8 cellular contexts compared by ENCODE assay signal in the genomic region with DNA sequence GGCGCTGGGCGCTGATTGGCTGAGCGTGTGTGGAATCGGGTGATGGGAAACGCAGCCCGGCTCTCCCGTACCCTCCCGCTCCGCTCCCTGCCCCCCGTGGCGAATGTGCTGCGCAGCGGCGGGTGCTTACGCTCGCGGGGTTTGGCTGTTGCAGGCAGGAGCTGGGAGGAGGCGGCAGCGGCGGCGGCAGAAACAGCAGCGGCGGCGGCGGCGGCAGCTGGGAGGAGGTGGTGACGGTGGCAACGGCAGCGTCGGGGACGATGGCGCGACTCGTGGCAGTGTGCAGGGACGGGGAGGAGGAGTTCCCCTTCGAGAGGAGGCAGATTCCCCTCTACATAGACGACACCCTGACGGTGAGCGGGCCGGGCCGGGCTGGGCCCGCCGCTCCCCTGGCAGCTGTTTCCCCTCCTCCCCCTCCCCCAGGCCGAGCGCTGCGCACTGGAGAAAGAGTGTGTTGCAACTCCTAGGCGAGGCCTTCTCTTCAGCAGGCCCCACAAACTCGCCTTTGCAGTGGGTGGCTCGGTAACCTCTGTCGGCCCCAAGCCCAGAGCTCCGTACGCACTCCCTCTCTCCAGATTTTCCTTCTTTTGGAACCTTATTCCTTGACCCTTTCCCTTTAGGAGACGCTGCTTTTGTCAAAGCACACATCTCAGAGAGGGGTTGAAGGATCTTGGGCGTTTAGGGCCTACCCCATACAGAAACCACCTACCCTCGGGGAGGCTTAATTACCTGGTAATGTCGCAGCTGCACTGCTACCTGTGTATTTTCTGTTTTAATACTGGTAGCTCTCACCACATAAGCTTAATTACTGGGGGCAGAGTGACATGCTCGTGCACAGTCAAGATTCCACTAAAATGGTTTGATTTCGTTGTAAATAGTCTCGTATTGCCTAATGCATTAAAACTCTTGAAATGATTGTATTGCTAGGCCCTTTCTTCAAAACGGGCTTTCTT. TPM values are rescaled to one million over a fixed set of nuclear protein-coding genes. Genes with fewer than 3 reads are reported as not detected.
DNase-seq lines count a peak whose midpoint lies in the region; ATAC-seq and TF ChIP-seq lines count a peak whose summit lies in the region.

No MANE protein-coding gene starts in this region.

- H3K79me2 ChIP-seq in SK-N-SH (ENCODE audit: insufficient read depth): peaks cover 85% of the 10 kb centered on the region

- no peaks in the 10 kb centered on the region for H3K27me3 Mint-ChIP-seq in activated naive CD8-positive, alpha-beta T cell treated with anti-CD3 and anti-CD28 coated beads for 36 hours

- H2AFZ ChIP-seq in SK-N-SH (ENCODE audit: low read depth): no peak overlapping the region

- no peaks in the 10 kb centered on the region for H3K9me3 Mint-ChIP-seq in activated naive CD8-positive, alpha-beta T cell treated with anti-CD3 and anti-CD28 coated beads for 36 hours

- ATAC-seq in HG02588 (IDR thresholded peaks at IDR 0.05; ENCODE audit: unreplicated experiment): peak; percentile 58

- POLR2A ChIA-PET in SK-N-SH (lab: Yijun Ruan, JAX): interaction anchor here (0.6 to 4.8 kb wide), 7 partner anchors 9 to 86 kb away, joined by 3 to 37 read pairs (median 3); a partner anchor contains a TSS

- no peaks in the 10 kb centered on the region for H3K9me3 ChIP-seq in SK-N-SH
- H3K9me3 ChIP-seq in ovary: no peaks in the 10 kb centered on the region
- no peaks in the 10 kb centered on the region for H3K9me3 ChIP-seq in thymus (ENCODE audit: control insufficient read depth)

- peaks cover 48% of the 10 kb centered on the region for H4K20me1 ChIP-seq in SK-N-SH (ENCODE audit: insufficient read depth)

- DNase-seq in GM10266 (ENCODE audit: extremely low spot score): peak; percentile 97
- peak; percentile 94 for DNase-seq in NCI-H1092 (lab: John Stamatoyannopoulos, UW)
- peak; percentile 98 for DNase-seq in SK-N-SH
- DNase-seq in activated naive CD8-positive, alpha-beta T cell treated with anti-CD3 and anti-CD28 coated beads for 36 hours: peak; percentile 98
- peak; percentile 91 to 99 (median 98) for DNase-seq in head of caudate nucleus
- peak; percentile 96 to 99 (median 97) for DNase-seq in ovary

- H3K27me3 ChIP-seq in SK-N-SH (ENCODE audit: insufficient read depth) (no peaks in the 10 kb centered on the region), ovary (no peaks in the 10 kb centered on the region), thymus (ENCODE audit: control insufficient read depth, insufficient read depth) (no peaks in the 10 kb centered on the region)

- H3K4me3 ChIP-seq in SK-N-SH (ENCODE audit: low read depth in 2 of 2, low read length in 1 of 2) (peak overlapping the region; percentile 74 to 79), ovary (peak overlapping the region; percentile 87), thymus (ENCODE audit: low read length) (peak overlapping the region; percentile 97)

- WGBS in SK-N-SH (ENCODE audit: low lambda C conversion rate): 2% methylated on average over 29 of the region's 60 CpGs
- 0% methylated on average over 49 to 60 of the region's 60 CpGs for WGBS in ovary, 3 donors
- under 1% methylated on average over 60 of the region's 60 CpGs for WGBS in thymus

- H3K9me2 ChIP-seq in SK-N-SH: no peaks in the 10 kb centered on the region

- H3F3A ChIP-seq in SK-N-SH (replicated peaks; ENCODE audit: insufficient read depth): peaks cover 29% of the 10 kb centered on the region

- no peak for TF ChIP-seq RAD21 in SK-N-SH (IDR thresholded peaks at IDR 0.05; ENCODE audit: low read length)

- peaks cover 4 to 9% of the 10 kb centered on the region in 2 experiments; a peak in 2 of 4 replicates for H3K4me1 ChIP-seq in SK-N-SH (ENCODE audit: control insufficient read depth in 1 of 2, insufficient read depth in 2 of 2, low read depth in 1 of 2, low read length in 1 of 2)
- H3K4me1 ChIP-seq in ovary (ENCODE audit: insufficient read depth): peaks cover 9% of the 10 kb centered on the region
- peaks cover 6% of the 10 kb centered on the region for H3K4me1 ChIP-seq in thymus (ENCODE audit: control insufficient read depth, insufficient read depth, low read length)

- H3K4me3 Mint-ChIP-seq in activated naive CD8-positive, alpha-beta T cell treated with anti-CD3 and anti-CD28 coated beads for 36 hours: peak overlapping the region; percentile 91

- intact Hi-C loops in head of caudate nucleus (cut with DNase I) (loop anchor here (1.0 to 10.0 kb wide), 2 partner anchors 56 to 61 kb away; a partner anchor contains a TSS), ovary (cut with DNase I) (no loop called here)

- H3K36me3 Mint-ChIP-seq in activated naive CD8-positive, alpha-beta T cell treated with anti-CD3 and anti-CD28 coated beads for 36 hours: peaks cover 39% of the 10 kb centered on the region

- no peak for TF ChIP-seq CTCF in GM10266 (IDR thresholded peaks at IDR 0.05; ENCODE audit: control insufficient read depth, insufficient read depth, low read depth, missing control alignments)
- no peak for TF ChIP-seq CTCF in SK-N-SH (IDR thresholded peaks at IDR 0.05)
- peak in 1 of 3 donors; percentile 7 for TF ChIP-seq CTCF in ovary (IDR thresholded peaks at IDR 0.05)

- peaks cover 31% of the 10 kb centered on the region for H3K4me1 Mint-ChIP-seq in activated naive CD8-positive, alpha-beta T cell treated with anti-CD3 and anti-CD28 coated beads for 36 hours

- TF ChIP-seq EP300 in SK-N-SH (IDR thresholded peaks at IDR 0.05; ENCODE audit: borderline replicate concordance in 1 of 2, low read depth in 1 of 2, low read length in 1 of 2) (peak; percentile 70 to 96; a peak in 3 of 4 replicates), ovary (IDR thresholded peaks at IDR 0.05) (no peak)

- CTCF ChIA-PET in SK-N-SH (lab: Yijun Ruan, JAX): interaction anchor here (0.8 to 3.0 kb wide), 7 partner anchors 11 to 80 kb away, joined by 3 to 16 read pairs (median 3); a partner anchor contains a TSS

- peak overlapping the region; percentile 97 for H3K4me2 ChIP-seq in SK-N-SH

- peak; percentile 81 for TF ChIP-seq POLR2A in ovary (IDR thresholded peaks at IDR 0.05)

- H3K27ac Mint-ChIP-seq in activated naive CD8-positive, alpha-beta T cell treated with anti-CD3 and anti-CD28 coated beads for 36 hours: peak overlapping the region; percentile 94

- H3K27ac ChIP-seq in SK-N-SH (ENCODE audit: low read depth in 2 of 2, low read length in 1 of 2) (peak overlapping the region; percentile 72 to 86), ovary (peak overlapping the region; percentile 94 to 99), thymus (ENCODE audit: low read depth) (peak overlapping the region; percentile 83)

- H3K9ac ChIP-seq in SK-N-SH: peak overlapping the region; percentile 88

- H3K36me3 ChIP-seq in SK-N-SH (replicated peaks in 1 of 2; ENCODE audit: control insufficient read depth in 1 of 2, insufficient read depth in 2 of 2, low read length in 1 of 2): peaks cover 11 to 19% of the 10 kb centered on the region in 2 experiments
- no peaks in the 10 kb centered on the region for H3K36me3 ChIP-seq in ovary
- H3K36me3 ChIP-seq in thymus (ENCODE audit: control insufficient read depth, insufficient read depth): no peaks in the 10 kb centered on the region

TF ChIP-seq in SK-N-SH, 30 proteins besides CTCF, POLR2A, EP300 and RAD21 (continues in another document):
- TF ChIP-seq RXRA (IDR thresholded peaks at IDR 0.05; ENCODE audit: borderline replicate concordance, low read depth) (no peak), NFIC (IDR thresholded peaks at IDR 0.05; ENCODE audit: borderline replicate concordance) (no peak)
- TF ChIP-seq, protein P1, sequence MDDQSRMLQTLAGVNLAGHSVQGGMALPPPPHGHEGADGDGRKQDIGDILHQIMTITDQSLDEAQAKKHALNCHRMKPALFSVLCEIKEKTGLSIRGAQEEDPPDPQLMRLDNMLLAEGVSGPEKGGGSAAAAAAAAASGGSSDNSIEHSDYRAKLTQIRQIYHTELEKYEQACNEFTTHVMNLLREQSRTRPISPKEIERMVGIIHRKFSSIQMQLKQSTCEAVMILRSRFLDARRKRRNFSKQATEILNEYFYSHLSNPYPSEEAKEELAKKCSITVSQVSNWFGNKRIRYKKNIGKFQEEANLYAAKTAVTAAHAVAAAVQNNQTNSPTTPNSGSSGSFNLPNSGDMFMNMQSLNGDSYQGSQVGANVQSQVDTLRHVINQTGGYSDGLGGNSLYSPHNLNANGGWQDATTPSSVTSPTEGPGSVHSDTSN (IDR thresholded peaks at IDR 0.05): 0 out of 2 replicates have a peak, but pooled peaks have one; percentile 15

RNA-seq across cellular contexts. Expression of a gene that starts 1.0 kb away (rescaled TPM):
- polyA plus RNA-seq in SK-N-SH (2012; rRNA removed): 74.5 and 79.3 TPM in 2 replicates
- 60.0 and 61.0 TPM in 2 replicates for polyA plus RNA-seq in SK-N-SH (2012; cell fraction: cytosol; rRNA removed)
- 92.6 and 156 TPM in 2 replicates for polyA plus RNA-seq in SK-N-SH (2012; cell fraction: nucleus; rRNA removed)
- 10 to 100 TPM; 72.8 to 74.6 TPM for total RNA-seq in activated naive CD8-positive, alpha-beta T cell treated with anti-CD3 and anti-CD28 coated beads for 36 hours
- 10 to 100 TPM; 45.1 to 92.1 (median 66.2) TPM for total RNA-seq in ovary
- polyA plus RNA-seq in ovary: 10 to 100 TPM; 52.4 to 86.2 TPM
- 119 TPM for polyA plus RNA-seq in thymus

RNA-seq across cellular contexts. Expression of a gene that starts 11.0 kb away (rescaled TPM):
- 10.1 and 11.2 TPM in 2 replicates for polyA plus RNA-seq in SK-N-SH (2012; rRNA removed)
- polyA plus RNA-seq in SK-N-SH (2012; cell fraction: cytosol; rRNA removed): 12.4 and 14.1 TPM in 2 replicates
- polyA plus RNA-seq in SK-N-SH (2012; cell fraction: nucleus; rRNA removed): 4.4 and 6.9 TPM in 2 replicates
- total RNA-seq in activated naive CD8-positive, alpha-beta T cell treated with anti-CD3 and anti-CD28 coated beads for 36 hours: 10 to 100 TPM; 32.5 to 34.6 TPM
- 1 to 10 TPM in 6 of 7 donors, under 1 TPM in 1; 0.60 to 10.0 (median 4.6) TPM for total RNA-seq in ovary
- 1 to 10 TPM; 3.0 to 7.1 TPM for polyA plus RNA-seq in ovary
- 5.1 TPM for polyA plus RNA-seq in thymus

RNA-seq across cellular contexts. Expression of a gene that starts 11.1 kb away (rescaled TPM):
- polyA plus RNA-seq in SK-N-SH (2012; rRNA removed) (61.6 and 72.4 TPM in 2 replicates), ovary (10 to 100 TPM; 13.4 to 13.9 TPM), thymus (27.6 TPM)
- 20.3 and 28.5 TPM in 2 replicates for polyA plus RNA-seq in SK-N-SH (2012; cell fraction: cytosol; rRNA removed)
- 344 and 424 TPM in 2 replicates for polyA plus RNA-seq in SK-N-SH (2012; cell fraction: nucleus; rRNA removed)
- total RNA-seq in activated naive CD8-positive, alpha-beta T cell treated with anti-CD3 and anti-CD28 coated beads for 36 hours: 100 to 1,000 TPM; 123 to 134 TPM
- total RNA-seq in ovary: 10 to 100 TPM; 20.0 to 46.7 (median 28.8) TPM

RNA-seq across cellular contexts. Expression of a gene that starts 45.9 kb away (rescaled TPM):
- polyA plus RNA-seq in SK-N-SH (2012; rRNA removed) (31.6 and 38.5 TPM in 2 replicates), ovary (10 to 100 TPM in 1 of 2 donors, 1 to 10 TPM in 1; 6.3 to 10.2 TPM), thymus (5.1 TPM)
- polyA plus RNA-seq in SK-N-SH (2012; cell fraction: cytosol; rRNA removed): 19.6 and 23.8 TPM in 2 replicates
- polyA plus RNA-seq in SK-N-SH (2012; cell fraction: nucleus; rRNA removed): 72.1 and 75.8 TPM in 2 replicates
- total RNA-seq in activated naive CD8-positive, alpha-beta T cell treated with anti-CD3 and anti-CD28 coated beads for 36 hours: 10 to 100 TPM; 10.1 to 14.1 TPM
- total RNA-seq in ovary: 1 to 10 TPM; 3.0 to 9.6 (median 6.6) TPM

RNA-seq across cellular contexts. Expression of a gene that starts 55.6 kb away (rescaled TPM):
- polyA plus RNA-seq in SK-N-SH (2012; rRNA removed): 9.8 and 10.9 TPM in 2 replicates
- polyA plus RNA-seq in SK-N-SH (2012; cell fraction: cytosol; rRNA removed): 5.9 and 7.9 TPM in 2 replicates
- polyA plus RNA-seq in SK-N-SH (2012; cell fraction: nucleus; rRNA removed): 24.6 and 27.4 TPM in 2 replicates
- total RNA-seq in activated naive CD8-positive, alpha-beta T cell treated with anti-CD3 and anti-CD28 coated beads for 36 hours: 10 to 100 TPM; 24.4 to 26.4 TPM
- 1 to 10 TPM; 6.0 to 8.1 (median 6.8) TPM for total RNA-seq in ovary
- polyA plus RNA-seq in ovary: 1 to 10 TPM; 2.7 to 6.5 TPM
- polyA plus RNA-seq in thymus: 6.2 TPM

Comparison
In these comparisons a context has a peak if more than half of its experiments do, and no peak if none do; other contexts are left out.
1. Peak in every context shown above with its lines: DNase-seq, ATAC-seq, H3K4me3 ChIP-seq and H3K27ac ChIP-seq.